In the genomic region with DNA sequence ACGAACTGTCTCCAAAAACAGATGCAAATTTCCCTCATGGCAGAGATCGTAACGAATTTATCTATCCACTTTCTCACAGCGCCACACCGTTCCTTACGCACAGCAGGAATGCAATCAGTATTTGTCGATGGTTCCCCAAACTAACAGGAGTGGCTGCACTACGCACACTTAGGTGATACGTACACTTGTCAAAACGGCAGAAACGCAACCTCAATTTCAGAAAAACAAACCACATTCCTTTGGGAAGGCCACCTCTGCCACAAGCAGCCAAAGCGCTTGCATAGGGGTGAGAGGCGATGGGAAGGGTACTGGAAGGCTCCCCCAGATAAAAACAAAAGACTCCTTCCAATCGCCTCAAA, we compare ENCODE assay signal across 8 cellular contexts. TPM values are rescaled to one million over a fixed set of nuclear protein-coding genes. Genes with fewer than 3 reads are reported as not detected.
DNase-seq lines count a peak whose midpoint lies in the region; ATAC-seq and TF ChIP-seq lines count a peak whose summit lies in the region.

No MANE protein-coding gene starts in this region.

- POLR2A ChIA-PET in activated CD4-positive, alpha-beta T cell treated with anti-CD3 and anti-CD28 coated beads, Interleukin-2, amount 10 ng/mL, durations not matched to agents 7 days and 5 days (lab: Charles Lee): interaction anchor here (0.6 to 1.7 kb wide), 2 partner anchors 10 to 13 kb away, joined by 4 to 10 read pairs; partner anchors contain the start of gene CASP8AP2

- no CpG with 5 or more reads among the region's 14 CpGs for WGBS in iPS DF 6.9 (ENCODE audit: insufficient coverage, insufficient read length)

- in situ Hi-C loops in gastrocnemius medialis (cut with MboI; ENCODE audit: low sequenced_read_pairs in 4 of 4): no loop called here

- H3K36me3 Mint-ChIP-seq in activated CD4-positive, alpha-beta T cell treated with anti-CD3 and anti-CD28 coated beads, Interleukin-2, amount 10 ng/mL, durations not matched to agents 7 days and 5 days (ENCODE audit: low read depth): peaks cover 5% of the 10 kb centered on the region

- H3K27me3 ChIP-seq in ascending aorta: no peaks in the 10 kb centered on the region
- H3K27me3 ChIP-seq in iPS DF 6.9 (ENCODE audit: control insufficient read depth, insufficient read depth, low read length): no peaks in the 10 kb centered on the region
- H3K27me3 ChIP-seq in gastrocnemius medialis: no peaks in the 10 kb centered on the region

- H3K4me1 Mint-ChIP-seq in activated CD4-positive, alpha-beta T cell treated with anti-CD3 and anti-CD28 coated beads, Interleukin-2, amount 10 ng/mL, durations not matched to agents 7 days and 5 days: peaks cover 41% of the 10 kb centered on the region

- TF ChIP-seq CTCF in ascending aorta (IDR thresholded peaks at IDR 0.05): no peak
- no peak for TF ChIP-seq CTCF in gastrocnemius medialis (IDR thresholded peaks at IDR 0.05 in 4 of 5, conservative IDR thresholded peaks at IDR 0.05 in 1 of 5)

- H3K4me1 ChIP-seq in ascending aorta (peaks cover 3 to 12% of the 10 kb centered on the region in 2 donors), iPS DF 6.9 (ENCODE audit: control insufficient read depth, insufficient read depth, low read length) (peaks cover 5% of the 10 kb centered on the region), gastrocnemius medialis (peaks cover 11 to 25% of the 10 kb centered on the region in 2 donors)

- H3K9me3 ChIP-seq in ascending aorta: no peaks in the 10 kb centered on the region
- no peaks in the 10 kb centered on the region for H3K9me3 ChIP-seq in iPS DF 6.9 (ENCODE audit: control insufficient read depth, insufficient read depth, low read length)
- no peaks in the 10 kb centered on the region for H3K9me3 ChIP-seq in gastrocnemius medialis

- peak; percentile 13 for DNase-seq in activated CD4-positive, alpha-beta T cell treated with anti-CD3 and anti-CD28 coated beads, Interleukin-2, amount 10 ng/mL, durations not matched to agents 7 days and 5 days
- DNase-seq in activated CD4-positive, alpha-beta T cell treated with anti-CD3 and anti-CD28 coated beads for 1 hour: no peak
- DNase-seq in NCI-H146 treated with DMSO at 0.1 percent for 48 hours (lab: John Stamatoyannopoulos, UW; ENCODE audit: unreplicated experiment) (peak; percentile 43), ascending aorta (ENCODE audit: low spot score in 2 of 2) (no peak), iPS DF 6.9 (ENCODE audit: low read depth, low spot score) (no peak), gastrocnemius medialis (no peak)
- no peak for DNase-seq in effector CD8-positive, alpha-beta T cell (lab: John Stamatoyannopoulos, UW)

- H3K36me3 ChIP-seq in ascending aorta (no peaks in the 10 kb centered on the region), iPS DF 6.9 (ENCODE audit: control insufficient read depth, insufficient read depth, low read length) (no peaks in the 10 kb centered on the region), gastrocnemius medialis (no peaks in the 10 kb centered on the region)

- ATAC-seq in HG02678 (IDR thresholded peaks at IDR 0.05; ENCODE audit: unreplicated experiment): peak; percentile 22
- ATAC-seq in gastrocnemius medialis: peak; percentile 18 to 30

- peak overlapping the region; percentile 82 for H3K4me3 Mint-ChIP-seq in activated CD4-positive, alpha-beta T cell treated with anti-CD3 and anti-CD28 coated beads, Interleukin-2, amount 10 ng/mL, durations not matched to agents 7 days and 5 days

- intact Hi-C loops in ascending aorta (cut with DNase I) (loop anchor here (1.0 to 5.0 kb wide), 3 partner anchors 10 to 857 kb away; partner anchors contain the start of genes CASP8AP2, MAP3K7 and RNGTT), gastrocnemius medialis (cut with DNase I; ENCODE audit: low total_unique reads) (loop anchor here (1.0 to 2.0 kb wide), 2 partner anchors 10 to 180 kb away; partner anchors contain the start of genes CASP8AP2 and LYRM2)

- peak overlapping the region; percentile 93 for H3K27ac Mint-ChIP-seq in activated CD4-positive, alpha-beta T cell treated with anti-CD3 and anti-CD28 coated beads, Interleukin-2, amount 10 ng/mL, durations not matched to agents 7 days and 5 days

- H3K27ac ChIP-seq in ascending aorta (peak overlapping the region; percentile 82 to 84), iPS DF 6.9 (ENCODE audit: low read length) (no peak overlapping the region), gastrocnemius medialis (peak overlapping the region; percentile 88 to 99 (median 94))

- no peaks in the 10 kb centered on the region for H3K27me3 Mint-ChIP-seq in activated CD4-positive, alpha-beta T cell treated with anti-CD3 and anti-CD28 coated beads, Interleukin-2, amount 10 ng/mL, durations not matched to agents 7 days and 5 days

- CTCF ChIA-PET in activated CD4-positive, alpha-beta T cell treated with anti-CD3 and anti-CD28 coated beads, Interleukin-2, amount 10 ng/mL, durations not matched to agents 7 days and 5 days (lab: Charles Lee): interaction anchor here (0.7 to 1.8 kb wide), 2 partner anchors 28 to 38 kb away, joined by 4 to 5 read pairs; no protein-coding TSS in a partner anchor

- H3K4me3 ChIP-seq in ascending aorta: peak overlapping the region; percentile 80 to 88
- H3K4me3 ChIP-seq in iPS DF 6.9 (ENCODE audit: low read length): peak overlapping the region; percentile 77
- H3K4me3 ChIP-seq in gastrocnemius medialis: peak overlapping the region; percentile 72 to 99 (median 94)

- H3K9me3 Mint-ChIP-seq in activated CD4-positive, alpha-beta T cell treated with anti-CD3 and anti-CD28 coated beads, Interleukin-2, amount 10 ng/mL, durations not matched to agents 7 days and 5 days: no peaks in the 10 kb centered on the region

- no peak for TF ChIP-seq POLR2A in gastrocnemius medialis (IDR thresholded peaks at IDR 0.05)

RNA-seq across cellular contexts. Expression of gene MDN1, which starts 0.6 kb away (rescaled TPM):
- 10 to 100 TPM; 53.8 to 56.8 TPM for total RNA-seq in activated CD4-positive, alpha-beta T cell treated with anti-CD3 and anti-CD28 coated beads, Interleukin-2, amount 10 ng/mL, durations not matched to agents 7 days and 5 days
- total RNA-seq in ascending aorta (12.2 TPM), gastrocnemius medialis (10 to 100 TPM; 13.5 to 22.0 (median 17.0) TPM)

RNA-seq across cellular contexts. Expression of gene CASP8AP2, which starts 10.7 kb away (rescaled TPM):
- 10 to 100 TPM; 45.1 to 49.6 TPM for total RNA-seq in activated CD4-positive, alpha-beta T cell treated with anti-CD3 and anti-CD28 coated beads, Interleukin-2, amount 10 ng/mL, durations not matched to agents 7 days and 5 days
- total RNA-seq in ascending aorta (6.7 TPM), gastrocnemius medialis (10 to 100 TPM in 2 of 4 donors, 1 to 10 TPM in 2; 7.8 to 14.2 (median 11.6) TPM)

Comparison
In these comparisons a context has a peak if more than half of its experiments do, and no peak if none do; other contexts are left out.
1. DNase-seq: peak in activated CD4-positive, alpha-beta T cell treated with anti-CD3 and anti-CD28 coated beads, Interleukin-2, amount 10 ng/mL, durations not matched to agents 7 days and 5 days (single experiment) and NCI-H146 treated with DMSO at 0.1 percent for 48 hours (single experiment); none in activated CD4-positive, alpha-beta T cell treated with anti-CD3 and anti-CD28 coated beads for 1 hour (single experiment), ascending aorta (0 of 2), iPS DF 6.9 (single experiment), gastrocnemius medialis (0 of 2) and effector CD8-positive, alpha-beta T cell (single experiment).
2. Peak in every context shown above with its lines, with median percentiles within 50 percentile points of each other: H3K4me3 ChIP-seq.